24 cellular contexts compared by ENCODE assay signal in genomic region chrX:79515529-79515928, GRCh38.
DNase-seq lines count a peak whose midpoint lies in the region; ATAC-seq and TF ChIP-seq lines count a peak whose summit lies in the region.
"Had no signal": no experiment of that assay in that cellular context is flagged by ENCODE, and none has a peak within 500 bp of the region (broad histone marks: within the 10 kb centered on the region; RNA-seq: fewer than 3 reads in every experiment).

No MANE protein-coding gene starts in this region.

- H2BK120ac ChIP-seq in H9 (ENCODE audit: low read depth, low read length, poor library complexity, severe bottlenecking) = no peak overlapping the region

- WGBS in H9 (ENCODE audit: extremely low coverage, insufficient read length, low lambda C conversion rate) = no CpG with 5 or more reads among the region's 7 CpGs

- TF ChIP-seq CTCF in H9 (conservative IDR thresholded peaks at IDR 0.05) (peak; percentile 51; the same call in 2 of the 3 replicates), WTC11 (IDR thresholded peaks at IDR 0.05) (no peak)

- H2BK20ac ChIP-seq in H9 (ENCODE audit: low read depth, low read length, poor library complexity, severe bottlenecking) = no peak overlapping the region

- H4K8ac ChIP-seq in H9 (replicated peaks; ENCODE audit: insufficient read length, low read depth, low read length) = no peak overlapping the region

- no peaks in the 10 kb centered on the region for H3K23me2 ChIP-seq in H9 (ENCODE audit: insufficient read length, low read depth, low read length, poor library complexity, severe bottlenecking)

- peaks cover 14% of the 10 kb centered on the region for H3K9me3 ChIP-seq in H9 (ENCODE audit: control insufficient read depth, low read depth, low read length)
- H3K9me3 ChIP-seq: Caco-2, SJSA1 had no signal

- no peak overlapping the region for H3K4me2 ChIP-seq in H9 (ENCODE audit: insufficient read depth, insufficient read length, low read length)
- H3K4me2 ChIP-seq: KMS-11 had no signal

- DNase-seq in NCI-H82 (lab: John Stamatoyannopoulos, UW) (peak; percentile 14), NCI-H82 treated with DMSO at 0.1 percent for 48 hours (lab: John Stamatoyannopoulos, UW; ENCODE audit: unreplicated experiment) (no peak), H9 (no peak), WTC11 (ENCODE audit: low spot score) (peak; percentile 20)
- no peak for DNase-seq in stimulated activated CD4-positive, alpha-beta T cell treated with anti-CD3 and anti-CD28 coated beads, Interleukin-4, amount 100 ng/mL, for 4 hours
- DNase-seq in stimulated activated CD4-positive, alpha-beta T cell treated with anti-CD3 and anti-CD28 coated beads, Interleukin-2, amount 100 ng/mL, for 24 hours = no peak
- DNase-seq: AML-193; C1 segment of cervical spinal cord; Caco-2; CD8-positive, alpha-beta T cell; DMS79 treated with DMSO at 0.1 percent for 48 hours; GF-D8; NCI-H1048; NCI-H1436 treated with DMSO at 0.1 percent for 48 hours; NCI-H187 treated with DMSO at 0.1 percent for 48 hours; NCI-H2171 treated with DMSO at 0.1 percent for 48 hours; NCI-H345; NCI-H510A treated with DMSO at 0.1 percent for 48 hours; Right ventricle myocardium superior; RPMI8226 had no signal

- no peak overlapping the region for H3K9ac ChIP-seq in H9 (ENCODE audit: extremely low read depth, insufficient read length, low read length)
- H3K9ac ChIP-seq: KMS-11 had no signal

- peak; percentile 55 for ATAC-seq in WTC11
- no peak for ATAC-seq in HG02870 (IDR thresholded peaks at IDR 0.05; ENCODE audit: unreplicated experiment)
- ATAC-seq: CD8-positive, alpha-beta T cell had no signal

- no peak overlapping the region for H3K23ac ChIP-seq in H9 (ENCODE audit: insufficient read length, low read depth, low read length)

- no peak overlapping the region for H3K18ac ChIP-seq in H9 (ENCODE audit: insufficient read length, low read depth, low read length)

- no peak overlapping the region for H3K27ac ChIP-seq in H9 (ENCODE audit: insufficient read length, low read depth, low read length)
- H3K27ac ChIP-seq: KMS-11, SJSA1 had no signal

- POLR2A ChIA-PET in WTC11 (lab: Charles Lee) = no interaction called here

- CTCF ChIA-PET in WTC11 (lab: Charles Lee) = no interaction called here

- no peak overlapping the region for H3K4ac ChIP-seq in H9 (ENCODE audit: low read depth, low read length)

- H4K5ac ChIP-seq in H9 (ENCODE audit: insufficient read length, low read depth, low read length) = no peak overlapping the region

- no peaks in the 10 kb centered on the region for H3K4me1 ChIP-seq in H9 (ENCODE audit: insufficient read depth, low read length)
- H3K4me1 ChIP-seq: Caco-2, SJSA1 had no signal

- H2AFZ ChIP-seq in H9 (ENCODE audit: low read length) = no peak overlapping the region

- H3K9me3 Mint-ChIP-seq in H9 (peaks cover 66 to 75% of the 10 kb centered on the region in 2 experiments), WTC11 (peaks cover 5% of the 10 kb centered on the region)
- H3K9me3 Mint-ChIP-seq: CD8-positive, alpha-beta T cell; IgD-negative memory B cell had no signal

- H4K91ac ChIP-seq in H9 (ENCODE audit: insufficient read length, low read depth, low read length) = no peak overlapping the region

- H4K20me1 ChIP-seq in H9 (ENCODE audit: control insufficient read depth, insufficient read depth, insufficient read length) = no peaks in the 10 kb centered on the region

- H3K79me2 ChIP-seq in H9 (ENCODE audit: insufficient read depth, low read length) = no peaks in the 10 kb centered on the region

- no peak overlapping the region for H3K4me3 Mint-ChIP-seq in H9
- no peak overlapping the region for H3K4me3 Mint-ChIP-seq in WTC11
- H3K4me3 Mint-ChIP-seq: CD8-positive, alpha-beta T cell; IgD-negative memory B cell had no signal

- H3K27ac Mint-ChIP-seq in H9 (no peak overlapping the region), WTC11 (no peak overlapping the region)
- H3K27ac Mint-ChIP-seq: CD8-positive, alpha-beta T cell; IgD-negative memory B cell had no signal

- no peak overlapping the region for H2BK15ac ChIP-seq in H9 (ENCODE audit: low read depth, low read length)

- no peak overlapping the region for H2BK5ac ChIP-seq in H9 (ENCODE audit: insufficient read length, low read length)

- no peak overlapping the region for H3K14ac ChIP-seq in H9 (ENCODE audit: insufficient read depth, low read length)

- no peaks in the 10 kb centered on the region; a peak in 4 of 7 replicates for H3K36me3 Mint-ChIP-seq in H9 (ENCODE audit: insufficient read depth in 1 of 3, low read depth in 3 of 3)
- no peaks in the 10 kb centered on the region for H3K36me3 Mint-ChIP-seq in WTC11
- H3K36me3 Mint-ChIP-seq: CD8-positive, alpha-beta T cell; IgD-negative memory B cell had no signal

- H3K27me3 Mint-ChIP-seq in H9 (ENCODE audit: low read depth) (no peaks in the 10 kb centered on the region), WTC11 (ENCODE audit: low read depth) (no peaks in the 10 kb centered on the region)

- H3K56ac ChIP-seq in H9 (ENCODE audit: insufficient read length, low read depth, low read length) = no peak overlapping the region

- no peak overlapping the region for H2AK5ac ChIP-seq in H9 (ENCODE audit: insufficient read length, low read length)

- H3K27me3 ChIP-seq in H9 (ENCODE audit: insufficient read depth, low read length) = no peaks in the 10 kb centered on the region
- H3K27me3 ChIP-seq: SJSA1 had no signal

- no peaks in the 10 kb centered on the region for H3K79me1 ChIP-seq in H9 (ENCODE audit: insufficient read depth, low read depth, low read length, poor library complexity, severe bottlenecking)

- H2BK12ac ChIP-seq in H9 (ENCODE audit: insufficient read length, low read depth, low read length) = no peak overlapping the region

- H3K4me1 Mint-ChIP-seq in H9 (no peaks in the 10 kb centered on the region), WTC11 (no peaks in the 10 kb centered on the region)
- H3K4me1 Mint-ChIP-seq: IgD-negative memory B cell had no signal

- no peak overlapping the region for H3T11ph ChIP-seq in H9 (ENCODE audit: low read length)

TF ChIP-seq in WTC11, 78 proteins besides CTCF, POLR2A, EP300 and RAD21:
- TF ChIP-seq ZNF423 (CRISPR knock-in tag; IDR thresholded peaks at IDR 0.05) (no peak), PRRX2 (CRISPR knock-in tag; IDR thresholded peaks at IDR 0.05) (no peak), MAX (CRISPR knock-in tag; IDR thresholded peaks at IDR 0.05) (no peak), STAT6 (CRISPR knock-in tag; conservative IDR thresholded peaks at IDR 0.05; ENCODE audit: low read depth) (no peak)

Comparison
In these comparisons a context has a peak if more than half of its experiments do, and no peak if none do; other contexts are left out.
1. DNase-seq: peak in NCI-H82 (single experiment) and WTC11 (single experiment); none in NCI-H82 treated with DMSO at 0.1 percent for 48 hours (single experiment), H9 (single experiment), stimulated activated CD4-positive, alpha-beta T cell treated with anti-CD3 and anti-CD28 coated beads, Interleukin-4, amount 100 ng/mL, for 4 hours (0 of 2) and stimulated activated CD4-positive, alpha-beta T cell treated with anti-CD3 and anti-CD28 coated beads, Interleukin-2, amount 100 ng/mL, for 24 hours (0 of 2).